13 cellular contexts compared by ENCODE assay signal in the genomic region with DNA sequence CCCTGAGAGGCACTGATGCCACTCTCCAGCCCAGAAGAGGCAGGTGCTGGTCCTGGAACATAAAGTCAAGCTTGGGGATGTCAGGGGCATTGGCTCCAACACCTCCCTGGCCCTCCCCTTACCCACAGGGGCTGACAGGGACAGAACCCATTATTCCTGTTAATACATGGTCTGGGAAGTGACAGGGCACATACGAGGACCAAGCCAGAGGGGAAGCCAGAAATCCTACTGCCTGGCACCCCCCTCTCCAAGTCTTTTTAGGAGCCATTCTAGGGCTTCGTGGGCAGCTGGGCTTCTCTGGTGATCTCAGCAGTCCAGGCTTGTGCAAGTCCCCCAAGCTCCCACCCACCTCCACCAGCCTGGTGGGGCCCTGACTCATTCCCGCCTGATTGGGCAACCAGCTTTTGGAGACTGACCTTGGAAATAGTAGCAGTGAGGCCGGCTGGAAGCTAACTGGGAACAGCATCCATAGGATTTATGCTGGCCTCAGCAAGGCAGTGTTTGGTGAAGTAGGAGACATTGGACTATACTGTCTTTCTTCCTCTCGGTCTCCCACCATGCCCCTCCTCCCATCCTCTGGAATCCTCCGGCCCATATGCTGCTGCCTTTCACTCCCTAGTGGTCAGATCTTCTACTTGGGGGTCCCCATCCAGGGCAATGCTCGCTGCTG.
DNase-seq lines count a peak whose midpoint lies in the region; ATAC-seq and TF ChIP-seq lines count a peak whose summit lies in the region.
"Had no signal": no experiment of that assay in that cellular context is flagged by ENCODE, and none has a peak within 500 bp of the region (broad histone marks: within the 10 kb centered on the region; RNA-seq: fewer than 3 reads in every experiment).

No MANE protein-coding gene starts in this region.

- H3K4me3 Mint-ChIP-seq in WTC11, result no peak overlapping the region
- H3K4me3 Mint-ChIP-seq: neural crest cell had no signal

- H3K27me3 Mint-ChIP-seq in WTC11 (ENCODE audit: low read depth), result no peaks in the 10 kb centered on the region; the same call in 1 of the 2 replicates

- H3K27me3 ChIP-seq in left ventricle myocardium inferior (ENCODE audit: low read depth), result peaks cover 26% of the 10 kb centered on the region
- H3K27me3 ChIP-seq in upper lobe of right lung, result no peaks in the 10 kb centered on the region

- TF ChIP-seq CTCF in left ventricle myocardium inferior (IDR thresholded peaks at IDR 0.05; ENCODE audit: borderline replicate concordance), result no peak
- TF ChIP-seq CTCF in WTC11 (IDR thresholded peaks at IDR 0.05), result no peak
- no peak for TF ChIP-seq CTCF in foreskin fibroblast (IDR thresholded peaks at IDR 0.05; ENCODE audit: low read depth, low read length)
- no peak for TF ChIP-seq CTCF in upper lobe of right lung (IDR thresholded peaks at IDR 0.05)

- ATAC-seq in left cardiac atrium, result peak; percentile 27 to 44
- no peak for ATAC-seq in WTC11
- ATAC-seq in upper lobe of right lung, result peak; percentile 48
- no peak for ATAC-seq in GM19467 (IDR thresholded peaks at IDR 0.05; ENCODE audit: unreplicated experiment)

- peaks cover 11% of the 10 kb centered on the region for H3K4me1 Mint-ChIP-seq in WTC11
- H3K4me1 Mint-ChIP-seq: neural crest cell had no signal

- intact Hi-C loops in left cardiac atrium (cut with DNase I) (no loop called here), left ventricle myocardium inferior (cut with micrococcal nuclease) (no loop called here), upper lobe of right lung (cut with DNase I) (no loop called here)

- no peak for DNase-seq in left cardiac atrium
- no peak for DNase-seq in left ventricle myocardium inferior
- no peak for DNase-seq in WTC11 (ENCODE audit: low spot score)
- peak; percentile 78 to 83 for DNase-seq in foreskin fibroblast
- DNase-seq in upper lobe of right lung, result no peak
- DNase-seq in substantia nigra (lab: John Stamatoyannopoulos, UW), result no peak
- no peak for DNase-seq in NCI-H1436 treated with DMSO at 0.1 percent for 48 hours (lab: John Stamatoyannopoulos, UW)
- DNase-seq: 8988T; effector CD8-positive, alpha-beta T cell; NCI-H1694; NCI-H524 treated with DMSO at 0.1 percent for 48 hours had no signal

- no peaks in the 10 kb centered on the region for H3K9me3 ChIP-seq in left ventricle myocardium inferior (replicated peaks)
- H3K9me3 ChIP-seq in upper lobe of right lung, result no peaks in the 10 kb centered on the region

- H3K4me3 ChIP-seq in left ventricle myocardium inferior (no peak overlapping the region), foreskin fibroblast (ENCODE audit: low read depth in 1 of 2, low read length in 2 of 2) (no peak overlapping the region), upper lobe of right lung (no peak overlapping the region)

- H3K27ac ChIP-seq in left ventricle myocardium inferior (replicated peaks) (no peak overlapping the region), upper lobe of right lung (no peak overlapping the region), substantia nigra (ENCODE audit: low read depth, low read length, poor library complexity, severe bottlenecking) (no peak overlapping the region)

- no peaks in the 10 kb centered on the region for H3K9me3 Mint-ChIP-seq in WTC11
- H3K9me3 Mint-ChIP-seq: neural crest cell had no signal

- POLR2A ChIA-PET in WTC11 (lab: Charles Lee), result no interaction called here

- H3K4me1 ChIP-seq in left ventricle myocardium inferior, result no peaks in the 10 kb centered on the region
- no peaks in the 10 kb centered on the region for H3K4me1 ChIP-seq in upper lobe of right lung

- H3K36me3 Mint-ChIP-seq in WTC11, result no peaks in the 10 kb centered on the region

- no peaks in the 10 kb centered on the region for H3K36me3 ChIP-seq in left ventricle myocardium inferior
- H3K36me3 ChIP-seq in upper lobe of right lung, result no peaks in the 10 kb centered on the region

- CTCF ChIA-PET in WTC11 (lab: Charles Lee), result interaction anchor here (1.2 kb wide), 1 partner anchor 57 kb away, joined by 3 read pairs; no protein-coding TSS in a partner anchor

- H3K27ac Mint-ChIP-seq in WTC11, result no peak overlapping the region

TF ChIP-seq in WTC11, 78 proteins besides CTCF, POLR2A, EP300 and RAD21:
- TF ChIP-seq ZNF232 (CRISPR knock-in tag; IDR thresholded peaks at IDR 0.05), result no peak
- peak; percentile 80 for TF ChIP-seq GABPB1 (CRISPR knock-in tag; IDR thresholded peaks at IDR 0.05)
- TF ChIP-seq MYBL2 (CRISPR knock-in tag; IDR thresholded peaks at IDR 0.05), result no peak
TF ChIP-seq in WTC11: peak in this region for 1.

Comparison
In these comparisons a context has a peak if more than half of its experiments do, and no peak if none do; other contexts are left out.
1. ATAC-seq: peak in left cardiac atrium (2 of 2) and upper lobe of right lung (single experiment); none in WTC11 (single experiment) and GM19467 (single experiment).
2. DNase-seq: peak in foreskin fibroblast (2 of 2); none in left cardiac atrium (single experiment), left ventricle myocardium inferior (single experiment), WTC11 (single experiment), upper lobe of right lung (single experiment), substantia nigra (0 of 49) and NCI-H1436 treated with DMSO at 0.1 percent for 48 hours (single experiment).